21 cellular contexts compared by ENCODE assay signal in genomic region chr17:83173180-83173996, GRCh38.
DNase-seq lines count a peak whose midpoint lies in the region; ATAC-seq and TF ChIP-seq lines count a peak whose summit lies in the region.
"Had no signal": no experiment of that assay in that cellular context is flagged by ENCODE, and none has a peak within 500 bp of the region (broad histone marks: within the 10 kb centered on the region; RNA-seq: fewer than 3 reads in every experiment).

No MANE protein-coding gene starts in this region.

- no peaks in the 10 kb centered on the region for H3K27me3 ChIP-seq in Peyer's patch
- H3K27me3 ChIP-seq in right lobe of liver, result no peaks in the 10 kb centered on the region
- H3K27me3 ChIP-seq: tibial nerve had no signal

- H3K27ac ChIP-seq in Peyer's patch (no peak overlapping the region), right lobe of liver (no peak overlapping the region)
- H3K27ac ChIP-seq: coronary artery, foreskin keratinocyte, psoas muscle, tibial nerve had no signal

- H3K27me3 Mint-ChIP-seq in activated CD8-positive, alpha-beta memory T cell treated with anti-CD3 and anti-CD28 coated beads, Interleukin-2, amount 10 ng/mL, durations not matched to agents 7 days and 5 days, result peaks cover 24% of the 10 kb centered on the region
- no peaks in the 10 kb centered on the region for H3K27me3 Mint-ChIP-seq in type B pancreatic cell

- peaks cover 3% of the 10 kb centered on the region for H3K9me3 Mint-ChIP-seq in activated CD8-positive, alpha-beta memory T cell treated with anti-CD3 and anti-CD28 coated beads, Interleukin-2, amount 10 ng/mL, durations not matched to agents 7 days and 5 days (ENCODE audit: low read depth)
- no peaks in the 10 kb centered on the region for H3K9me3 Mint-ChIP-seq in type B pancreatic cell
- H3K9me3 Mint-ChIP-seq: CD4-positive, alpha-beta T cell had no signal

- no peak overlapping the region for H3K4me3 Mint-ChIP-seq in activated CD8-positive, alpha-beta memory T cell treated with anti-CD3 and anti-CD28 coated beads, Interleukin-2, amount 10 ng/mL, durations not matched to agents 7 days and 5 days
- H3K4me3 Mint-ChIP-seq in type B pancreatic cell, result no peak overlapping the region
- H3K4me3 Mint-ChIP-seq: activated naive CD4-positive, alpha-beta T cell treated with anti-CD3 and anti-CD28 coated beads, Interleukin-2, amount 50 U/mL, for 24 hours; CD4-positive, alpha-beta T cell; stimulated activated memory B cell treated with anti-CD40 and anti-IgM and Interleukin-4, amounts not matched to agents 10 μg/mL and 1 μg/mL and 100 μg/mL, for 72 hours; T-helper 17 cell had no signal

- H3K9me3 ChIP-seq in Peyer's patch (no peaks in the 10 kb centered on the region), right lobe of liver (no peaks in the 10 kb centered on the region)
- H3K9me3 ChIP-seq: psoas muscle, tibial nerve had no signal

- H3K4me1 Mint-ChIP-seq in activated CD8-positive, alpha-beta memory T cell treated with anti-CD3 and anti-CD28 coated beads, Interleukin-2, amount 10 ng/mL, durations not matched to agents 7 days and 5 days, result no peaks in the 10 kb centered on the region
- H3K4me1 Mint-ChIP-seq in type B pancreatic cell (ENCODE audit: unreplicated experiment), result peaks cover 31% of the 10 kb centered on the region
- H3K4me1 Mint-ChIP-seq: activated naive CD4-positive, alpha-beta T cell treated with anti-CD3 and anti-CD28 coated beads, Interleukin-2, amount 50 U/mL, for 24 hours; T-helper 17 cell had no signal

- H3K4me1 ChIP-seq in Peyer's patch (peaks cover 0 to 9% (median 0%) of the 10 kb centered on the region in 4 donors), right lobe of liver (peaks cover 0 to 7% (median 0%) of the 10 kb centered on the region in 4 donors)
- H3K4me1 ChIP-seq: foreskin keratinocyte, psoas muscle had no signal

- CTCF ChIA-PET in activated CD8-positive, alpha-beta memory T cell treated with anti-CD3 and anti-CD28 coated beads, Interleukin-2, amount 10 ng/mL, durations not matched to agents 7 days and 5 days (lab: Charles Lee), result no interaction called here

- whole genome bisulfite sequencing in right lobe of liver (ENCODE audit: insufficient coverage, low coverage, low lambda C conversion rate, missing lambda C conversion rate), result 78% methylated on average over 12 of the region's 27 CpGs

- no peaks in the 10 kb centered on the region for H3K36me3 ChIP-seq in Peyer's patch
- no peaks in the 10 kb centered on the region for H3K36me3 ChIP-seq in right lobe of liver
- H3K36me3 ChIP-seq: tibial nerve had no signal

- TF ChIP-seq CTCF in Peyer's patch (IDR thresholded peaks at IDR 0.05) (no peak), right lobe of liver (IDR thresholded peaks at IDR 0.05) (no peak), type B pancreatic cell (conservative IDR thresholded peaks at IDR 0.05) (no peak)

- peak; percentile 30 for DNase-seq in activated CD8-positive, alpha-beta memory T cell treated with anti-CD3 and anti-CD28 coated beads, Interleukin-2, amount 10 ng/mL, durations not matched to agents 7 days and 5 days
- no peak for DNase-seq in activated CD8-positive, alpha-beta memory T cell treated with anti-CD3 and anti-CD28 coated beads, Interleukin-2, amount 50 U/mL, for 48 hours
- DNase-seq in Peyer's patch, result peak in 2 of 3 donors; percentile 36
- peak in 2 of 3 donors; percentile 60 for DNase-seq in right lobe of liver
- DNase-seq in type B pancreatic cell (ENCODE audit: extremely low spot score, unreplicated experiment), result peak; percentile 37
- DNase-seq in NCI-H1048 (lab: John Stamatoyannopoulos, UW), result no peak
- DNase-seq: activated CD4-positive, alpha-beta T cell treated with anti-CD3 and anti-CD28 coated beads for 1 hour; foreskin keratinocyte; NCI-H1930; NCI-H446 treated with DMSO at 0.1 percent for 48 hours; stimulated activated CD4-positive, alpha-beta T cell treated with anti-CD3 and anti-CD28 coated beads, Interleukin-12 subunit alpha, Interleukin-12 subunit beta, amount 100 ng/mL, for 4 hours; T-helper 17 cell had no signal

- H3K27ac Mint-ChIP-seq in activated CD8-positive, alpha-beta memory T cell treated with anti-CD3 and anti-CD28 coated beads, Interleukin-2, amount 10 ng/mL, durations not matched to agents 7 days and 5 days, result no peak overlapping the region
- H3K27ac Mint-ChIP-seq in type B pancreatic cell, result no peak overlapping the region
- H3K27ac Mint-ChIP-seq: activated naive CD4-positive, alpha-beta T cell treated with anti-CD3 and anti-CD28 coated beads, Interleukin-2, amount 50 U/mL, for 24 hours; CD4-positive, alpha-beta T cell; IgD-negative memory B cell; stimulated activated memory B cell treated with anti-CD40 and anti-IgM and Interleukin-4, amounts not matched to agents 10 μg/mL and 1 μg/mL and 100 μg/mL, for 72 hours; T-helper 17 cell had no signal

- H3K4me3 ChIP-seq in Peyer's patch (no peak overlapping the region), right lobe of liver (no peak overlapping the region)
- H3K4me3 ChIP-seq: coronary artery, psoas muscle, tibial nerve had no signal

- ATAC-seq in activated CD8-positive, alpha-beta memory T cell treated with anti-CD3 and anti-CD28 coated beads, Interleukin-2, amount 10 ng/mL, durations not matched to agents 7 days and 5 days, result no peak
- ATAC-seq in right lobe of liver, result peak; percentile 32 to 83 (median 71)
- ATAC-seq in GM21526 (IDR thresholded peaks at IDR 0.05; ENCODE audit: low FRiP score, unreplicated experiment), result no peak
- ATAC-seq in GM18873 (IDR thresholded peaks at IDR 0.05; ENCODE audit: low FRiP score, unreplicated experiment), result no peak
- ATAC-seq: foreskin keratinocyte, T-helper 17 cell had no signal

- intact Hi-C loops in right lobe of liver (cut with DNase I), result no loop called here

- no peaks in the 10 kb centered on the region for H3K36me3 Mint-ChIP-seq in activated CD8-positive, alpha-beta memory T cell treated with anti-CD3 and anti-CD28 coated beads, Interleukin-2, amount 10 ng/mL, durations not matched to agents 7 days and 5 days
- H3K36me3 Mint-ChIP-seq in type B pancreatic cell, result no peaks in the 10 kb centered on the region
- H3K36me3 Mint-ChIP-seq: IgD-negative memory B cell; stimulated activated memory B cell treated with anti-CD40 and anti-IgM and Interleukin-4, amounts not matched to agents 10 μg/mL and 1 μg/mL and 100 μg/mL, for 72 hours had no signal

- no peak for TF ChIP-seq POLR2A in Peyer's patch (IDR thresholded peaks at IDR 0.05)
- no peak for TF ChIP-seq POLR2A in right lobe of liver (IDR thresholded peaks at IDR 0.05)

Comparison
In these comparisons a context has a peak if more than half of its experiments do, and no peak if none do; other contexts are left out.
1. DNase-seq: peak in activated CD8-positive, alpha-beta memory T cell treated with anti-CD3 and anti-CD28 coated beads, Interleukin-2, amount 10 ng/mL, durations not matched to agents 7 days and 5 days (single experiment), Peyer's patch (2 of 3), right lobe of liver (2 of 3) and type B pancreatic cell (single experiment); none in activated CD8-positive, alpha-beta memory T cell treated with anti-CD3 and anti-CD28 coated beads, Interleukin-2, amount 50 U/mL, for 48 hours (single experiment) and NCI-H1048 (single experiment).
2. ATAC-seq: peak in right lobe of liver (4 of 4); none in activated CD8-positive, alpha-beta memory T cell treated with anti-CD3 and anti-CD28 coated beads, Interleukin-2, amount 10 ng/mL, durations not matched to agents 7 days and 5 days (single experiment), GM21526 (single experiment) and GM18873 (single experiment).